36 cellular contexts compared by ENCODE assay signal in the genomic region with DNA sequence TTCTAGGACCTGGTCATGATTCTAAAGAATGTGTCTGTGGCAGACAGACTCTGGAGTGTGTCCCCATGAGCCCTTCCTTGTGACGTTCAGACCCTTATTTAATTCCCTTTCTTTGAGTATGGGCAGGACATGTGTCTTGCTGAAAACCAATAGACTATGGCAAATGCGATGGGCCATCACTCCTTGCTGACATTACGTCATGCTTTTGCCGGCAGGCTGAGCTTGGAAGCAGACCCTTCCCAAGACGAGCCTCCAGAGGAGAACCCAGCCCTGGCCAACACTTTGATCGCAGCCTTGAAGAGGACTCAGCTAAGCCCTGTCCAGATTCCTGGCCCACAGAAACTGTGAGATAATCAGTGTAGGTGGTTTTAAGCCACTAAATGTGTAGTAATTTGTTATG. TPM values are rescaled to one million over a fixed set of nuclear protein-coding genes. Genes with fewer than 3 reads are reported as not detected.
"Had no signal": no experiment of that assay in that cellular context is flagged by ENCODE, and none has a peak within 500 bp of the region (broad histone marks: within the 10 kb centered on the region; RNA-seq: fewer than 3 reads in every experiment).

No MANE protein-coding gene starts in this region.

- H3K27me3 ChIP-seq: adrenal gland, cardiac muscle cell had no signal

- H3K4me1 Mint-ChIP-seq: activated B cell treated with CpG ODN at 0.5 μM for 24 hours; activated T-helper 17 cell treated with anti-CD3 and anti-CD28 coated beads, Interleukin-2, amount 50 U/mL, for 72 hours; brain; central memory CD8-positive, alpha-beta T cell had no signal

- ATAC-seq: activated CD8-positive, alpha-beta T cell treated with anti-CD3 and anti-CD28 coated beads for 36 hours; activated T-cell treated with anti-CD3 and anti-CD28 coated beads, Interleukin-2, amount 50 U/mL, for 4 hours; activated T-cell treated with anti-CD3 and anti-CD28 coated beads, Interleukin-2, amount 50 U/mL, for 72 hours; activated T-helper 17 cell treated with anti-CD3 and anti-CD28 coated beads, Interleukin-2, amount 50 U/mL, for 72 hours had no signal

- H3K36me3 Mint-ChIP-seq: activated CD4-positive, alpha-beta memory T cell treated with anti-CD3 and anti-CD28 coated beads for 36 hours; activated naive CD4-positive, alpha-beta T cell treated with anti-CD3 and anti-CD28 coated beads, Interleukin-2, amount 50 U/mL, for 72 hours; activated naive CD8-positive, alpha-beta T cell treated with anti-CD3 and anti-CD28 coated beads for 36 hours; brain had no signal

- H3K27ac Mint-ChIP-seq: activated B cell treated with CpG ODN at 0.5 μM for 24 hours; activated CD4-positive, alpha-beta memory T cell treated with anti-CD3 and anti-CD28 coated beads for 36 hours; activated CD8-positive, alpha-beta T cell treated with anti-CD3 and anti-CD28 coated beads for 36 hours; activated naive CD4-positive, alpha-beta T cell treated with anti-CD3 and anti-CD28 coated beads for 36 hours; activated naive CD8-positive, alpha-beta T cell treated with anti-CD3 and anti-CD28 coated beads for 36 hours; activated T-cell treated with anti-CD3 and anti-CD28 coated beads, Interleukin-2, amount 50 U/mL, for 72 hours; activated T-helper 1 cell treated with anti-CD3 and anti-CD28 coated beads, Interleukin-12 subunit alpha, Interleukin-12 subunit beta, Interleukin-2, Interleukin-4 antibody, amounts not matched to agents 30 ng/mL and 10 ng/mL and 1 ng/mL, durations not matched to agents 14 hours and 24 hours and 36 hours; activated T-helper 17 cell treated with anti-CD3 and anti-CD28 coated beads, Interleukin-2, amount 50 U/mL, for 72 hours; T-helper 1 cell treated with Interleukin-12 subunit alpha and Interleukin-12 subunit beta and Interleukin-4 antibody, amounts not matched to agents 30 μg/mL and 1 μg/mL, for 36 hours; T-helper 2 cell treated with Interferon-gamma antibody and Interleukin-4, amounts not matched to agents 5 μg/mL and 100 μg/mL, for 36 hours had no signal

- H3K27me3 Mint-ChIP-seq: activated B cell treated with CpG ODN at 0.5 μM for 24 hours; activated CD4-positive, alpha-beta memory T cell treated with anti-CD3 and anti-CD28 coated beads for 36 hours; activated CD8-positive, alpha-beta T cell treated with anti-CD3 and anti-CD28 coated beads for 36 hours; activated naive CD8-positive, alpha-beta T cell treated with anti-CD3 and anti-CD28 coated beads for 36 hours; activated T-helper 17 cell treated with anti-CD3 and anti-CD28 coated beads, Interleukin-2, amount 50 U/mL, for 72 hours; brain; central memory CD8-positive, alpha-beta T cell had no signal

- H3K36me3 ChIP-seq: adrenal gland, cardiac muscle cell had no signal

- H3K27ac ChIP-seq: cardiac muscle cell, VCaP had no signal

- DNase-seq: activated B cell treated with CpG ODN at 0.5 μM for 24 hours; activated CD4-positive, alpha-beta memory T cell treated with anti-CD3 and anti-CD28 coated beads for 36 hours; activated CD4-positive, alpha-beta T cell treated with anti-CD3 and anti-CD28 coated beads for 48 hours; activated CD4-positive, alpha-beta T cell treated with anti-CD3 and anti-CD28 coated beads, Interleukin-2, amount 50 U/mL, for 1 hour; activated CD4-positive, alpha-beta T cell treated with anti-CD3 and anti-CD28 coated beads, Interleukin-2, amount 50 U/mL, for 4 hours; activated CD4-positive, CD25-positive, alpha-beta regulatory T cell treated with anti-CD3 and anti-CD28 coated beads, Interleukin-2, amount 50 U/mL, for 72 hours; activated CD8-positive, alpha-beta memory T cell treated with anti-CD3 and anti-CD28 coated beads, Interleukin-2, amount 50 U/mL, for 4 hours; activated CD8-positive, alpha-beta T cell treated with anti-CD3 and anti-CD28 coated beads for 36 hours; activated effector memory CD4-positive, alpha-beta T cell treated with anti-CD3 and anti-CD28 coated beads, Interleukin-2, amount 50 U/mL, for 16 hours; activated gamma-delta T cell treated with Interleukin-2 at 50 U/mL for 16 hours; activated naive CD4-positive, alpha-beta T cell; activated naive CD4-positive, alpha-beta T cell treated with anti-CD3 and anti-CD28 coated beads for 36 hours; activated naive CD4-positive, alpha-beta T cell treated with anti-CD3 and anti-CD28 coated beads, Interleukin-2, amount 50 U/mL, for 16 hours; activated naive CD8-positive, alpha-beta T cell treated with anti-CD3 and anti-CD28 coated beads for 36 hours; activated T-cell treated with anti-CD3 and anti-CD28 coated beads for 4 hours; activated T-cell treated with anti-CD3 and anti-CD28 coated beads, Interleukin-2, amount 50 U/mL, for 1 hour; activated T-cell treated with anti-CD3 and anti-CD28 coated beads, Interleukin-2, amount 50 U/mL, for 4 hours; activated T-cell treated with anti-CD3 and anti-CD28 coated beads, Interleukin-2, amount 50 U/mL, for 72 hours; adrenal gland; amniotic stem cell; aorta; caudate nucleus; cerebellar nuclear complex; T-helper 1 cell; T-helper 2 cell; T-helper 9 cell had no signal

- H3K4me3 ChIP-seq: adrenal gland, cardiac muscle cell had no signal

- H3K4me1 ChIP-seq: adrenal gland had no signal

- H3K9me3 Mint-ChIP-seq: activated B cell treated with CpG ODN at 0.5 μM for 24 hours; activated CD4-positive, alpha-beta memory T cell treated with anti-CD3 and anti-CD28 coated beads for 36 hours; activated CD8-positive, alpha-beta T cell treated with anti-CD3 and anti-CD28 coated beads for 36 hours; activated naive CD4-positive, alpha-beta T cell treated with anti-CD3 and anti-CD28 coated beads for 36 hours; activated naive CD4-positive, alpha-beta T cell treated with anti-CD3 and anti-CD28 coated beads, Interleukin-2, amount 50 U/mL, for 72 hours; activated naive CD8-positive, alpha-beta T cell treated with anti-CD3 and anti-CD28 coated beads for 36 hours; activated T-cell treated with anti-CD3 and anti-CD28 coated beads, Interleukin-2, amount 50 U/mL, for 4 hours; activated T-cell treated with anti-CD3 and anti-CD28 coated beads, Interleukin-2, amount 50 U/mL, for 72 hours; activated T-helper 1 cell treated with anti-CD3 and anti-CD28 coated beads, Interleukin-12 subunit alpha, Interleukin-12 subunit beta, Interleukin-2, Interleukin-4 antibody, amounts not matched to agents 30 ng/mL and 10 ng/mL and 1 ng/mL, durations not matched to agents 14 hours and 24 hours and 36 hours; activated T-helper 17 cell treated with anti-CD3 and anti-CD28 coated beads, Interleukin-2, amount 50 U/mL, for 72 hours; brain; central memory CD8-positive, alpha-beta T cell; T-helper 1 cell treated with Interleukin-12 subunit alpha and Interleukin-12 subunit beta and Interleukin-4 antibody, amounts not matched to agents 30 μg/mL and 1 μg/mL, for 36 hours; T-helper 2 cell treated with Interferon-gamma antibody and Interleukin-4, amounts not matched to agents 5 μg/mL and 100 μg/mL, for 36 hours had no signal

- H3K4me3 Mint-ChIP-seq: activated B cell treated with CpG ODN at 0.5 μM for 24 hours; activated CD4-positive, alpha-beta memory T cell treated with anti-CD3 and anti-CD28 coated beads for 36 hours; activated CD8-positive, alpha-beta T cell treated with anti-CD3 and anti-CD28 coated beads for 36 hours; activated naive CD4-positive, alpha-beta T cell treated with anti-CD3 and anti-CD28 coated beads for 36 hours; activated naive CD8-positive, alpha-beta T cell treated with anti-CD3 and anti-CD28 coated beads for 36 hours; activated T-cell treated with anti-CD3 and anti-CD28 coated beads, Interleukin-2, amount 50 U/mL, for 4 hours; activated T-cell treated with anti-CD3 and anti-CD28 coated beads, Interleukin-2, amount 50 U/mL, for 72 hours; activated T-helper 1 cell treated with anti-CD3 and anti-CD28 coated beads, Interleukin-12 subunit alpha, Interleukin-12 subunit beta, Interleukin-2, Interleukin-4 antibody, amounts not matched to agents 30 ng/mL and 10 ng/mL and 1 ng/mL, durations not matched to agents 14 hours and 24 hours and 36 hours; activated T-helper 17 cell treated with anti-CD3 and anti-CD28 coated beads, Interleukin-2, amount 50 U/mL, for 72 hours; brain; central memory CD8-positive, alpha-beta T cell; T-helper 1 cell treated with Interleukin-12 subunit alpha and Interleukin-12 subunit beta and Interleukin-4 antibody, amounts not matched to agents 30 μg/mL and 1 μg/mL, for 36 hours; T-helper 2 cell treated with Interferon-gamma antibody and Interleukin-4, amounts not matched to agents 5 μg/mL and 100 μg/mL, for 36 hours had no signal

- H3K9me3 ChIP-seq: adrenal gland had no signal

- FAIRE-seq: TTC549 had no signal

RNA-seq across cellular contexts. Expression of a gene that starts 18.4 kb away (rescaled TPM):
- total RNA-seq: activated naive CD4-positive, alpha-beta T cell treated with anti-CD3 and anti-CD28 coated beads for 36 hours; activated T-helper 1 cell treated with anti-CD3 and anti-CD28 coated beads, Interleukin-12 subunit alpha, Interleukin-12 subunit beta, Interleukin-2, Interleukin-4 antibody, amounts not matched to agents 30 ng/mL and 10 ng/mL and 1 ng/mL, durations not matched to agents 14 hours and 24 hours and 36 hours; cardiac muscle cell had no signal
